7 cellular contexts compared by ENCODE assay signal in genomic region chr1:2587071-2587859, GRCh38. TPM values are rescaled to one million over a fixed set of nuclear protein-coding genes. Genes with fewer than 3 reads are reported as not detected.
DNase-seq lines count a peak whose midpoint lies in the region; ATAC-seq and TF ChIP-seq lines count a peak whose summit lies in the region.

No MANE protein-coding gene starts in this region.

- H3K79me1 ChIP-seq in IMR-90 (ENCODE audit: low read depth in 1 of 2, low read length in 2 of 2): peaks cover 0 to 26% of the 10 kb centered on the region in 2 experiments; a peak in 2 of 4 replicates

- H2AK9ac ChIP-seq in IMR-90 (replicated peaks; ENCODE audit: low read depth, low read length, poor library complexity): peak overlapping the region; percentile 96

- WGBS in IMR-90 (ENCODE audit: extremely low coverage in 2 of 2, insufficient read length in 1 of 2), 2 experiments: 4% methylated on average over 21 of the region's 52 CpGs; no CpG with 5 or more reads in 1 of the 2 experiments

- peak overlapping the region; percentile 45 for H2AK5ac ChIP-seq in IMR-90 (ENCODE audit: low read depth, low read length)

- H3K23ac ChIP-seq in IMR-90 (ENCODE audit: low read depth, low read length): peak overlapping the region; percentile 42; the same call in 1 of the 2 replicates

- POLR2A ChIA-PET in IMR-90 (lab: Charles Lee; ENCODE audit: unreplicated experiment): no interaction called here

- no peaks in the 10 kb centered on the region; the same call in 1 of the 2 replicates for H4K20me1 ChIP-seq in IMR-90 (ENCODE audit: insufficient read depth, low read length)

- H3K4ac ChIP-seq in IMR-90 (ENCODE audit: low read depth, low read length): peak overlapping the region; percentile 19

- H2BK15ac ChIP-seq in IMR-90 (ENCODE audit: low read depth, low read length): no peak overlapping the region

- peak overlapping the region; percentile 22 to 97; a peak in 3 of 4 replicates for H4K8ac ChIP-seq in IMR-90 (ENCODE audit: low read depth in 2 of 2, low read length in 2 of 2)

- peak overlapping the region; percentile 40; the same call in 1 of the 2 replicates for H3K14ac ChIP-seq in IMR-90 (replicated peaks; ENCODE audit: low read depth, low read length)

- BruUV-seq in IMR-90 (replicated peaks; lab: Mats Ljungman, UMichigan): no TSS peak

- H3K56ac ChIP-seq in IMR-90 (ENCODE audit: extremely low read depth, insufficient read depth, low read length): no peak overlapping the region

- H3K9me1 ChIP-seq in IMR-90 (ENCODE audit: insufficient read depth, low read length): peaks cover 5% of the 10 kb centered on the region

- peaks cover 31% of the 10 kb centered on the region for H3K4me1 Mint-ChIP-seq in activated naive CD8-positive, alpha-beta T cell treated with anti-CD3 and anti-CD28 coated beads, Interleukin-2, amount 50 U/mL, for 24 hours
- peaks cover 23 to 45% of the 10 kb centered on the region in 2 donors for H3K4me1 Mint-ChIP-seq in stimulated activated naive B cell treated with anti-CD40 and anti-IgM and Interleukin-4, amounts not matched to agents 10 μg/mL and 1 μg/mL and 100 μg/mL, for 72 hours

- H3K4me1 ChIP-seq in IMR-90 (ENCODE audit: control insufficient read depth, insufficient read depth, low read length): peaks cover 14% of the 10 kb centered on the region

- no peak overlapping the region for H3K27ac Mint-ChIP-seq in activated naive CD8-positive, alpha-beta T cell treated with anti-CD3 and anti-CD28 coated beads, Interleukin-2, amount 50 U/mL, for 24 hours
- H3K27ac Mint-ChIP-seq in stimulated activated naive B cell treated with anti-CD40 and anti-IgM and Interleukin-4, amounts not matched to agents 10 μg/mL and 1 μg/mL and 100 μg/mL, for 72 hours: peak overlapping the region; percentile 9

- no peak overlapping the region for H2BK20ac ChIP-seq in IMR-90 (ENCODE audit: low read depth, low read length)

- H3K4me3 Mint-ChIP-seq in activated naive CD8-positive, alpha-beta T cell treated with anti-CD3 and anti-CD28 coated beads, Interleukin-2, amount 50 U/mL, for 24 hours: peak overlapping the region; percentile 77
- peak overlapping the region; percentile 85 to 92 for H3K4me3 Mint-ChIP-seq in stimulated activated naive B cell treated with anti-CD40 and anti-IgM and Interleukin-4, amounts not matched to agents 10 μg/mL and 1 μg/mL and 100 μg/mL, for 72 hours

- dilution Hi-C loops in IMR-90 (cut with HindIII; ENCODE audit: low sequenced_read_pairs, unreplicated experiment): no loop called here

- DNase-seq in IMR-90 (peak; percentile 13), RPMI8226 (no peak), NCI-H1694 treated with DMSO at 0.1 percent for 48 hours (lab: John Stamatoyannopoulos, UW) (no peak)
- no peak for DNase-seq in activated naive CD8-positive, alpha-beta T cell treated with anti-CD3 and anti-CD28 coated beads, Interleukin-2, amount 50 U/mL, for 24 hours
- DNase-seq in stimulated activated naive B cell treated with anti-CD40 and anti-IgM and Interleukin-4, amounts not matched to agents 10 μg/mL and 1 μg/mL and 100 μg/mL, for 72 hours: no peak

- H3K36me3 Mint-ChIP-seq in activated naive CD8-positive, alpha-beta T cell treated with anti-CD3 and anti-CD28 coated beads, Interleukin-2, amount 50 U/mL, for 24 hours (ENCODE audit: low read depth): no peaks in the 10 kb centered on the region
- peaks cover 5 to 16% of the 10 kb centered on the region in 2 donors for H3K36me3 Mint-ChIP-seq in stimulated activated naive B cell treated with anti-CD40 and anti-IgM and Interleukin-4, amounts not matched to agents 10 μg/mL and 1 μg/mL and 100 μg/mL, for 72 hours

- peak overlapping the region; percentile 100 for H2AFZ ChIP-seq in IMR-90 (replicated peaks; ENCODE audit: low read length, poor library complexity)

- no peak for TF ChIP-seq POLR2A in GM18505 (IDR thresholded peaks at IDR 0.05; ENCODE audit: borderline replicate concordance, extremely low read depth, insufficient read depth, insufficient read length)
- no peak for TF ChIP-seq POLR2A in IMR-90 (IDR thresholded peaks at IDR 0.05; ENCODE audit: low read depth, low read length)

- no peak overlapping the region for H3K18ac ChIP-seq in IMR-90 (ENCODE audit: low read depth, low read length)

- no peak for TF ChIP-seq RAD21 in IMR-90 (IDR thresholded peaks at IDR 0.05; ENCODE audit: low read length)

- peak overlapping the region; percentile 16; the same call in 1 of the 2 replicates for H3K27ac ChIP-seq in IMR-90 (ENCODE audit: insufficient read depth, low read length)

- peak overlapping the region; percentile 22 for H4K5ac ChIP-seq in IMR-90 (ENCODE audit: low read depth, low read length)

- no peaks in the 10 kb centered on the region for H3K27me3 Mint-ChIP-seq in activated naive CD8-positive, alpha-beta T cell treated with anti-CD3 and anti-CD28 coated beads, Interleukin-2, amount 50 U/mL, for 24 hours
- H3K27me3 Mint-ChIP-seq in stimulated activated naive B cell treated with anti-CD40 and anti-IgM and Interleukin-4, amounts not matched to agents 10 μg/mL and 1 μg/mL and 100 μg/mL, for 72 hours: no peaks in the 10 kb centered on the region

- no peaks in the 10 kb centered on the region for H3K9me3 Mint-ChIP-seq in activated naive CD8-positive, alpha-beta T cell treated with anti-CD3 and anti-CD28 coated beads, Interleukin-2, amount 50 U/mL, for 24 hours
- H3K9me3 Mint-ChIP-seq in stimulated activated naive B cell treated with anti-CD40 and anti-IgM and Interleukin-4, amounts not matched to agents 10 μg/mL and 1 μg/mL and 100 μg/mL, for 72 hours: no peaks in the 10 kb centered on the region

- no peak for TF ChIP-seq CTCF in IMR-90 (conservative IDR thresholded peaks at IDR 0.05; ENCODE audit: low read depth, low read length)

- no peak overlapping the region for H2BK120ac ChIP-seq in IMR-90 (ENCODE audit: low read depth, low read length)

- peaks cover 2% of the 10 kb centered on the region; the same call in 1 of the 2 replicates for H3K36me3 ChIP-seq in IMR-90 (ENCODE audit: control insufficient read depth, insufficient read depth, low read length)

- H4K91ac ChIP-seq in IMR-90 (ENCODE audit: insufficient read depth, low read depth, low read length): no peak overlapping the region

- peak overlapping the region; percentile 86 for H3K4me2 ChIP-seq in IMR-90 (ENCODE audit: low read depth, low read length)

- intact Hi-C loops in IMR-90 (cut with micrococcal nuclease): loop anchor here (1.0 to 2.0 kb wide), 3 partner anchors 24 to 726 kb away; no protein-coding TSS in a partner anchor

- H3K4me3 ChIP-seq in IMR-90 (ENCODE audit: insufficient read depth, low read depth, low read length): peak overlapping the region; percentile 95
- H3K4me3 ChIP-seq in iPS-18c (ENCODE audit: insufficient read depth, low read depth, low read length): peak overlapping the region; percentile 89

- H3K9me3 ChIP-seq in IMR-90 (ENCODE audit: control insufficient read depth, insufficient read depth, low read length): no peaks in the 10 kb centered on the region
- H3K9me3 ChIP-seq in iPS-18c (ENCODE audit: control insufficient read depth, insufficient read depth, low read length): peaks cover 2% of the 10 kb centered on the region

- in situ Hi-C loops in IMR-90 (cut with MboI; ENCODE audit: low sequenced_read_pairs): no loop called here

- CTCF ChIA-PET in IMR-90 (lab: Yijun Ruan, JAX): no interaction called here

- peak; percentile 5 for ATAC-seq in GM18505 (IDR thresholded peaks at IDR 0.05; ENCODE audit: unreplicated experiment)
- peak; percentile 21 for ATAC-seq in IMR-90 (ENCODE audit: low read depth)
- ATAC-seq in activated naive CD8-positive, alpha-beta T cell treated with anti-CD3 and anti-CD28 coated beads, Interleukin-2, amount 50 U/mL, for 24 hours: no peak
- ATAC-seq in stimulated activated naive B cell treated with anti-CD40 and anti-IgM and Interleukin-4, amounts not matched to agents 10 μg/mL and 1 μg/mL and 100 μg/mL, for 72 hours (replicated peaks): no peak

- H3K27me3 ChIP-seq in IMR-90 (ENCODE audit: control insufficient read depth, insufficient read depth, low read length): no peaks in the 10 kb centered on the region

- peak overlapping the region; percentile 78 for H3K9ac ChIP-seq in IMR-90 (ENCODE audit: low read depth, low read length)

- peak overlapping the region; percentile 77 for H2BK5ac ChIP-seq in IMR-90 (ENCODE audit: low read depth, low read length, poor library complexity, severe bottlenecking)

TF ChIP-seq in IMR-90, 13 proteins besides CTCF, POLR2A, EP300 and RAD21:
- TF ChIP-seq MXI1 (IDR thresholded peaks at IDR 0.05; ENCODE audit: borderline replicate concordance, low read depth, low read length) (peak; percentile 4; the same call in 1 of the 2 replicates), CEBPB (IDR thresholded peaks at IDR 0.05; ENCODE audit: low read depth, low read length) (no peak), SMC3 (IDR thresholded peaks at IDR 0.05; ENCODE audit: low read depth, low read length) (no peak), USF2 (IDR thresholded peaks at IDR 0.05; ENCODE audit: low read depth, low read length) (no peak)
TF ChIP-seq in IMR-90: peak in this region for 1.

RNA-seq across cellular contexts. Expression of gene PRXL2B, which starts 0.7 kb away (rescaled TPM):
- 8.1 and 10.9 TPM in 2 replicates for total RNA-seq in IMR-90 (2012; rRNA removed)
- polyA plus RNA-seq in IMR-90 (2012; rRNA removed): 22.3 and 23.0 TPM in 2 replicates
- polyA plus RNA-seq in IMR-90 (2012; cell fraction: cytosol; rRNA removed): 23.1 and 35.9 TPM in 2 replicates
- polyA plus RNA-seq in IMR-90 (2012; cell fraction: nucleus; rRNA removed; ENCODE audit: low replicate concordance): 23.6 and 41.8 TPM in 2 replicates

RNA-seq across cellular contexts. Expression of gene TNFRSF14, which starts 31.1 kb away (rescaled TPM):
- total RNA-seq in IMR-90 (2012; rRNA removed): 1.3 and 1.7 TPM in 2 replicates
- polyA plus RNA-seq in IMR-90 (2012; rRNA removed): 4.2 and 4.6 TPM in 2 replicates
- 3.1 and 5.7 TPM in 2 replicates for polyA plus RNA-seq in IMR-90 (2012; cell fraction: cytosol; rRNA removed)
- 32.3 and 65.2 TPM in 2 replicates for polyA plus RNA-seq in IMR-90 (2012; cell fraction: nucleus; rRNA removed; ENCODE audit: low replicate concordance)

RNA-seq across cellular contexts. Expression of gene MMEL1, which starts 45.6 kb away (rescaled TPM):
- under 0.01 TPM in 2 replicates for total RNA-seq in IMR-90 (2012; rRNA removed)
- polyA plus RNA-seq in IMR-90 (2012; rRNA removed): 0.12 and 0.20 TPM in 2 replicates
- polyA plus RNA-seq in IMR-90 (2012; cell fraction: cytosol; rRNA removed): 0.11 TPM in 1 of 2 replicates, not detected in the other
- polyA plus RNA-seq in IMR-90 (2012; cell fraction: nucleus; rRNA removed; ENCODE audit: low replicate concordance): 0.47 and 0.96 TPM in 2 replicates

RNA-seq across cellular contexts. Expression of gene HES5, which starts 57.2 kb away (rescaled TPM):
- not detected in 2 replicates for total RNA-seq in IMR-90 (2012; rRNA removed)
- polyA plus RNA-seq in IMR-90 (2012; rRNA removed): not detected in 2 replicates
- polyA plus RNA-seq in IMR-90 (2012; cell fraction: cytosol; rRNA removed): 0.08 TPM in 1 of 2 replicates, not detected in the other
- polyA plus RNA-seq in IMR-90 (2012; cell fraction: nucleus; rRNA removed; ENCODE audit: low replicate concordance): 0.22 and 0.33 TPM in 2 replicates

Comparison
In these comparisons a context has a peak if more than half of its experiments do, and no peak if none do; other contexts are left out.
1. ATAC-seq: peak in GM18505 (single experiment) and IMR-90 (single experiment); none in activated naive CD8-positive, alpha-beta T cell treated with anti-CD3 and anti-CD28 coated beads, Interleukin-2, amount 50 U/mL, for 24 hours (single experiment) and stimulated activated naive B cell treated with anti-CD40 and anti-IgM and Interleukin-4, amounts not matched to agents 10 μg/mL and 1 μg/mL and 100 μg/mL, for 72 hours (0 of 2).